Comparison of ENCODE assay signal across 2 cellular contexts in the genomic region with DNA sequence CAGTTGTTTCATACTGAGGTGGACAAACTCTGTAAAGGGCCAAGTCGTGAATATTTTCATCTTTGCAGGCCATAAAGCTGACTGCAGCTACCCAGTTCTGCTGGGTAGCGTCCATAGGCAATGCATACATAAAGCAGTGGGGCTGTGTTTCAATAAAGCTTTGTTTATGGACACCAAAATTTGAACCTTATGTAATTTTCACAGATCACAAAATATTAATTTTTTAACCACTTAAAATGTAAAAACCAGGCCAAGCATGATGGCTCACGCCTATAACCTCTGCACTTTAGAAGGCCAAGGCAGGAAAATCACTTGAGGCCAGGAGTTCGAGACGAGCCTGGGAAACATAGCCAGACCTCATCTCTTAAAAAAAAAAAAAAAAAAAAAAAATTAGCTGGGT.
A peak's percentile ranks its signal among the peaks of the same experiment; 100 is the strongest.
TF ChIP-seq lines count a peak whose summit lies in the region.

No MANE protein-coding gene starts in this region.

TF ChIP-seq in HepG2, 621 proteins besides CTCF, POLR2A, EP300 and RAD21:
- TF ChIP-seq ZBTB46 (CRISPR knock-in tag; IDR thresholded peaks at IDR 0.05; ENCODE audit: borderline replicate concordance), result no peak
- TF ChIP-seq CBFB (CRISPR knock-in tag; IDR thresholded peaks at IDR 0.05), result no peak
- TF ChIP-seq, protein P1, sequence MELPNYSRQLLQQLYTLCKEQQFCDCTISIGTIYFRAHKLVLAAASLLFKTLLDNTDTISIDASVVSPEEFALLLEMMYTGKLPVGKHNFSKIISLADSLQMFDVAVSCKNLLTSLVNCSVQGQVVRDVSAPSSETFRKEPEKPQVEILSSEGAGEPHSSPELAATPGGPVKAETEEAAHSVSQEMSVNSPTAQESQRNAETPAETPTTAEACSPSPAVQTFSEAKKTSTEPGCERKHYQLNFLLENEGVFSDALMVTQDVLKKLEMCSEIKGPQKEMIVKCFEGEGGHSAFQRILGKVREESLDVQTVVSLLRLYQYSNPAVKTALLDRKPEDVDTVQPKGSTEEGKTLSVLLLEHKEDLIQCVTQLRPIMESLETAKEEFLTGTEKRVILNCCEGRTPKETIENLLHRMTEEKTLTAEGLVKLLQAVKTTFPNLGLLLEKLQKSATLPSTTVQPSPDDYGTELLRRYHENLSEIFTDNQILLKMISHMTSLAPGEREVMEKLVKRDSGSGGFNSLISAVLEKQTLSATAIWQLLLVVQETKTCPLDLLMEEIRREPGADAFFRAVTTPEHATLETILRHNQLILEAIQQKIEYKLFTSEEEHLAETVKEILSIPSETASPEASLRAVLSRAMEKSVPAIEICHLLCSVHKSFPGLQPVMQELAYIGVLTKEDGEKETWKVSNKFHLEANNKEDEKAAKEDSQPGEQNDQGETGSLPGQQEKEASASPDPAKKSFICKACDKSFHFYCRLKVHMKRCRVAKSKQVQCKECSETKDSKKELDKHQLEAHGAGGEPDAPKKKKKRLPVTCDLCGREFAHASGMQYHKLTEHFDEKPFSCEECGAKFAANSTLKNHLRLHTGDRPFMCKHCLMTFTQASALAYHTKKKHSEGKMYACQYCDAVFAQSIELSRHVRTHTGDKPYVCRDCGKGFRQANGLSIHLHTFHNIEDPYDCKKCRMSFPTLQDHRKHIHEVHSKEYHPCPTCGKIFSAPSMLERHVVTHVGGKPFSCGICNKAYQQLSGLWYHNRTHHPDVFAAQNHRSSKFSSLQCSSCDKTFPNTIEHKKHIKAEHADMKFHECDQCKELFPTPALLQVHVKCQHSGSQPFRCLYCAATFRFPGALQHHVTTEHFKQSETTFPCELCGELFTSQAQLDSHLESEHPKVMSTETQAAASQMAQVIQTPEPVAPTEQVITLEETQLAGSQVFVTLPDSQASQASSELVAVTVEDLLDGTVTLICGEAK (IDR thresholded peaks at IDR 0.05), result peak; percentile 23; the same call in 1 of the 2 replicates
- TF ChIP-seq, protein P1 (CRISPR knock-in tag; IDR thresholded peaks at IDR 0.05), result no peak
- TF ChIP-seq ATAD3A (CRISPR knock-in tag; IDR thresholded peaks at IDR 0.05), result no peak
- TF ChIP-seq AHR (CRISPR knock-in tag; IDR thresholded peaks at IDR 0.05), result no peak
- TF ChIP-seq, protein P2, sequence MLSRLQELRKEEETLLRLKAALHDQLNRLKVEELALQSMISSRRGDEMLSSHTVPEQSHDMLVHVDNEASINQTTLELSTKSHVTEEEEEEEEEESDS (CRISPR knock-in tag; IDR thresholded peaks at IDR 0.05; ENCODE audit: borderline replicate concordance), result no peak

TF ChIP-seq in K562, 482 proteins besides CTCF, POLR2A, EP300 and RAD21:
- TF ChIP-seq SMARCB1 (IDR thresholded peaks at IDR 0.05; ENCODE audit: insufficient read length, low read depth), result no peak
- TF ChIP-seq, protein P1 (IDR thresholded peaks at IDR 0.05), result 0 out of 2 replicates have a peak, but pooled peaks have one; percentile 52
- TF ChIP-seq, protein P1 (CRISPR knock-in tag; IDR thresholded peaks at IDR 0.05), result peak; percentile 64
